ENCODE assay signal across 8 cellular contexts in the genomic region with DNA sequence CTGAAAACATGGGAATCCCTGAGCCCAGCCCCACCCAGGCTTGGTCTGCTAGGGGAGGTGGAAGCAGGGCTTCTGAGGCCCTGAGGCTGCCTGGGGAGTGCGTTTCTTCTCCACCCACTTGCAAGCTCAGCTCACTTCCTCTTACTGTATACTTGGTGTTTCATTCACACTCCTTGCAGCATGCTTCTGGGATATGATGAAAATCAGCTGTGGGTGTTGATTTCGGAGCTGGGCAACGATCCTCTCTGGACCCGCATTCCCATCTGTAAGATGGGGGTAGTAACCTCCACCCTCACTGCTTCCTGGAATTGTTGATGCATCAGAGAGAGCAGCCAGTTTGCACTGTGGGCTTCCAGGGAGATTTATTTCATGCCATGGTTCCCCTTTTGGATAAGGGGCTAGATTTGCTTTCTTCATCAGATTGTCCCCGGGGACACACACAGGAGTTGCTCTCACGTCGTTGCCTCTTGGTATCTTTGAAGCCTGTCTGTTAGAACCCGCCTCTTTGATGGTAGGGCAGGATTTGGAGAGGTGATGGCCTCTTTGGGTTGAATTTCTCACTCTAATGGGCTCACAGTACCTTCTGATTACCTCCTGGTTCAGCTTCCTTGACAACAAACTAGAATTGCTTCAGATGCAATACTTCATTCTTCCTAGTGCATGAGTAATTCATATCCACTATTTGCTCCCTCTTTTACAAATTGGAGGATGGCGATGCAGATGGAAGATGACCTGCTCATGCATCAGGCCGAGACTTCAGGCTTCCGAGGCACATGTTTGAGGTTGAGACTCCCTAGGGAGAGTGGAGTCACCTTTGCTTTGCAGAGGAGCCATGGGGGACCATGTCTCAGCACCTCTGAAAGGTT. TPM values are rescaled to one million over a fixed set of nuclear protein-coding genes. Genes with fewer than 3 reads are reported as not detected.
DNase-seq lines count a peak whose midpoint lies in the region; ATAC-seq and TF ChIP-seq lines count a peak whose summit lies in the region.

No MANE protein-coding gene starts in this region.

- peaks cover 0 to 5% (median 2%) of the 10 kb centered on the region in 3 donors for H3K27me3 Mint-ChIP-seq in CD14-positive monocyte (ENCODE audit: low read depth in 3 of 3)
- H3K27me3 Mint-ChIP-seq in T-helper 1 cell treated with Interleukin-12 subunit alpha and Interleukin-12 subunit beta and Interleukin-4 antibody, amounts not matched to agents 30 μg/mL and 1 μg/mL, for 36 hours (ENCODE audit: low read depth): no peaks in the 10 kb centered on the region

- intact Hi-C loops in CD14-positive monocyte (cut with micrococcal nuclease): no loop called here
- intact Hi-C loops in upper lobe of right lung (cut with DNase I): no loop called here

- H3K9me3 Mint-ChIP-seq in CD14-positive monocyte: no peaks in the 10 kb centered on the region
- no peaks in the 10 kb centered on the region for H3K9me3 Mint-ChIP-seq in T-helper 1 cell treated with Interleukin-12 subunit alpha and Interleukin-12 subunit beta and Interleukin-4 antibody, amounts not matched to agents 30 μg/mL and 1 μg/mL, for 36 hours

- peak overlapping the region; percentile 87 to 95 (median 94) for H3K27ac Mint-ChIP-seq in CD14-positive monocyte
- peak overlapping the region; percentile 87 for H3K27ac Mint-ChIP-seq in T-helper 1 cell treated with Interleukin-12 subunit alpha and Interleukin-12 subunit beta and Interleukin-4 antibody, amounts not matched to agents 30 μg/mL and 1 μg/mL, for 36 hours

- peaks cover 100% of the 10 kb centered on the region for H3K4me1 Mint-ChIP-seq in CD14-positive monocyte
- H3K4me1 Mint-ChIP-seq in T-helper 1 cell treated with Interleukin-12 subunit alpha and Interleukin-12 subunit beta and Interleukin-4 antibody, amounts not matched to agents 30 μg/mL and 1 μg/mL, for 36 hours (ENCODE audit: low read depth): peaks cover 86% of the 10 kb centered on the region

- no peak overlapping the region for H3K4me3 ChIP-seq in upper lobe of right lung

- H3K4me1 ChIP-seq in upper lobe of right lung: peaks cover 93% of the 10 kb centered on the region

- peaks cover 0 to 2% of the 10 kb centered on the region in 2 donors for H3K36me3 Mint-ChIP-seq in CD14-positive monocyte
- peaks cover 2% of the 10 kb centered on the region for H3K36me3 Mint-ChIP-seq in T-helper 1 cell treated with Interleukin-12 subunit alpha and Interleukin-12 subunit beta and Interleukin-4 antibody, amounts not matched to agents 30 μg/mL and 1 μg/mL, for 36 hours (ENCODE audit: low read depth)

- no peaks in the 10 kb centered on the region for H3K27me3 ChIP-seq in upper lobe of right lung

- H3K4me3 Mint-ChIP-seq in CD14-positive monocyte: peak overlapping the region; percentile 61 to 85
- peak overlapping the region; percentile 60 for H3K4me3 Mint-ChIP-seq in T-helper 1 cell treated with Interleukin-12 subunit alpha and Interleukin-12 subunit beta and Interleukin-4 antibody, amounts not matched to agents 30 μg/mL and 1 μg/mL, for 36 hours

- H3K9me3 ChIP-seq in upper lobe of right lung: no peaks in the 10 kb centered on the region

- TF ChIP-seq CTCF in CD14-positive monocyte (IDR thresholded peaks at IDR 0.05): no peak
- no peak for TF ChIP-seq CTCF in upper lobe of right lung (IDR thresholded peaks at IDR 0.05)

- DNase-seq in CD14-positive monocyte (ENCODE audit: low spot score): no peak
- DNase-seq in germinal center (ENCODE audit: low spot score): peak; percentile 79
- peak; percentile 70 for DNase-seq in upper lobe of right lung
- DNase-seq in amniotic stem cell (lab: John Stamatoyannopoulos, UW): no peak
- DNase-seq in putamen (ENCODE audit: low spot score): no peak
- no peak for DNase-seq in HT-29 (ENCODE audit: low spot score)

- ATAC-seq in GM19452 (IDR thresholded peaks at IDR 0.05; ENCODE audit: unreplicated experiment) (peak; percentile 45), upper lobe of right lung (peak; percentile 66)

- no peaks in the 10 kb centered on the region for H3K36me3 ChIP-seq in upper lobe of right lung

- H3K27ac ChIP-seq in upper lobe of right lung: peak overlapping the region; percentile 78

RNA-seq across cellular contexts. Expression of gene BCR, which starts 40.4 kb away (rescaled TPM):
- under 1 TPM; 0.97 TPM for polyA plus RNA-seq in CD14-positive monocyte
- total RNA-seq in upper lobe of right lung: 78.3 TPM
- total RNA-seq in HT-29 (2014; rRNA removed; shearing (Covaris generic)): 60.3 and 69.1 TPM in 2 replicates

Comparison
In these comparisons a context has a peak if more than half of its experiments do, and no peak if none do; other contexts are left out.
1. DNase-seq: peak in germinal center (single experiment) and upper lobe of right lung (single experiment); none in CD14-positive monocyte (single experiment), amniotic stem cell (single experiment), putamen (single experiment) and HT-29 (single experiment).